Comparison of ENCODE assay signal across 7 cellular contexts in genomic region chr9:112379177-112380101, GRCh38.
DNase-seq lines count a peak whose midpoint lies in the region; ATAC-seq lines count a peak whose summit lies in the region.

No MANE protein-coding gene starts in this region.

- DNase-seq in NCI-H2029 (lab: John Stamatoyannopoulos, UW) (peak; percentile 99), T-helper 9 cell (peak; percentile 98), astrocyte of the hippocampus (ENCODE audit: low read depth, low spot score) (peak; percentile 100), hippocampal formation (lab: John Stamatoyannopoulos, UW) (peak; percentile 95 to 99), retina (peak; percentile 99)

- ATAC-seq in GM18508 (IDR thresholded peaks at IDR 0.05; ENCODE audit: insufficient read depth, unreplicated experiment) (peak; percentile 45), HG02981 (IDR thresholded peaks at IDR 0.05; ENCODE audit: unreplicated experiment) (peak; percentile 84)

Comparison
In these comparisons a context has a peak if more than half of its experiments do, and no peak if none do; other contexts are left out.
1. Peak in every context shown above with its lines: DNase-seq and ATAC-seq.